Comparison of ENCODE assay signal across 1 cellular context in genomic region chr15:82212201-82212600, GRCh38. TPM values are rescaled to one million over a fixed set of nuclear protein-coding genes. Genes with fewer than 3 reads are reported as not detected.
"Had no signal": no experiment of that assay in that cellular context is flagged by ENCODE, and none has a peak within 500 bp of the region (broad histone marks: within the 10 kb centered on the region; RNA-seq: fewer than 3 reads in every experiment).

No MANE protein-coding gene starts in this region.

RNA-seq across cellular contexts. Expression of gene SAXO2, which starts 50.4 kb away (rescaled TPM):
- total RNA-seq: vagina had no signal
